In the genomic region with DNA sequence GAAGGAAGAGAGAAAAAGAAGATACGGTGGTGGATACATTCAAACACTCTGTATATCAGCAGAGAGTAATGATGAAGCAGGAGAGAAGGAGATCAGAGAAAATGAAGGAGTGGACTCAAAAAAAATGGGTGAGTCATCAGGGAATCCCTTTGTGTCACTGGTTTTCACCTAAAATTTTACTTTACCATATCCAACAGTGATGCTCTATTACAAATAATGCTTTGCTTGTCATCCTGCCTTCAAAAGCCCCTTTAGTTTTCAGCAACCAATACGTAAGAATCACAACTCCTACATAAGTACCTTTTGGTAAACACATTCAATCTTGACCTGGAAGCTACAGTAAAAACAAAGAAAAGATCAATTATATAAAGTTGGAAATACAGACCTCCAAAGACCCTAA, we compare ENCODE assay signal across 9 cellular contexts.
"Had no signal": no experiment of that assay in that cellular context is flagged by ENCODE, and none has a peak within 500 bp of the region (broad histone marks: within the 10 kb centered on the region; RNA-seq: fewer than 3 reads in every experiment).

No MANE protein-coding gene starts in this region.

- H3K4me3 Mint-ChIP-seq: activated B cell treated with CpG ODN at 0.5 μM for 24 hours; activated CD4-positive, alpha-beta T cell treated with anti-CD3 and anti-CD28 coated beads, Interleukin-2, amount 10 ng/mL, durations not matched to agents 7 days and 5 days; central memory CD8-positive, alpha-beta T cell; effector memory CD8-positive, alpha-beta T cell; neural crest cell; T-helper 1 cell treated with Interleukin-12 subunit alpha and Interleukin-12 subunit beta and Interleukin-4 antibody, amounts not matched to agents 30 μg/mL and 1 μg/mL, for 36 hours had no signal

- H3K9me3 Mint-ChIP-seq: activated B cell treated with CpG ODN at 0.5 μM for 24 hours; activated CD4-positive, alpha-beta T cell treated with anti-CD3 and anti-CD28 coated beads, Interleukin-2, amount 10 ng/mL, durations not matched to agents 7 days and 5 days; central memory CD8-positive, alpha-beta T cell; effector memory CD8-positive, alpha-beta T cell; neural crest cell; T-helper 1 cell treated with Interleukin-12 subunit alpha and Interleukin-12 subunit beta and Interleukin-4 antibody, amounts not matched to agents 30 μg/mL and 1 μg/mL, for 36 hours had no signal

- ATAC-seq: effector memory CD8-positive, alpha-beta T cell had no signal

- H3K4me1 Mint-ChIP-seq: activated B cell treated with CpG ODN at 0.5 μM for 24 hours; activated CD4-positive, alpha-beta T cell treated with anti-CD3 and anti-CD28 coated beads, Interleukin-2, amount 10 ng/mL, durations not matched to agents 7 days and 5 days; central memory CD8-positive, alpha-beta T cell; neural crest cell had no signal

- H3K27ac Mint-ChIP-seq: activated B cell treated with CpG ODN at 0.5 μM for 24 hours; activated CD4-positive, alpha-beta T cell treated with anti-CD3 and anti-CD28 coated beads, Interleukin-2, amount 10 ng/mL, durations not matched to agents 7 days and 5 days; effector memory CD8-positive, alpha-beta T cell; T-helper 1 cell treated with Interleukin-12 subunit alpha and Interleukin-12 subunit beta and Interleukin-4 antibody, amounts not matched to agents 30 μg/mL and 1 μg/mL, for 36 hours had no signal

- DNase-seq: activated B cell treated with CpG ODN at 0.5 μM for 24 hours; activated CD4-positive, alpha-beta T cell treated with anti-CD3 and anti-CD28 coated beads, Interleukin-2, amount 10 ng/mL, durations not matched to agents 7 days and 5 days; activated naive CD4-positive, alpha-beta T cell treated with Interleukin-2 at 50 U/mL for 16 hours; effector memory CD8-positive, alpha-beta T cell; left ventricle myocardium superior; trophoblast cell had no signal
